ENCODE assay signal across 8 cellular contexts in genomic region chr6:41200296-41200900, GRCh38. TPM values are rescaled to one million over a fixed set of nuclear protein-coding genes. Genes with fewer than 3 reads are reported as not detected.
A peak's percentile ranks its signal among the peaks of the same experiment; 100 is the strongest.
DNase-seq lines count a peak whose midpoint lies in the region; ATAC-seq and TF ChIP-seq lines count a peak whose summit lies in the region.

No MANE protein-coding gene starts in this region.

- in situ Hi-C loops in IMR-90 (cut with MboI; ENCODE audit: low sequenced_read_pairs): no loop called here

- peak overlapping the region; percentile 80 for H3K4me3 Mint-ChIP-seq in activated CD4-positive, alpha-beta T cell treated with anti-CD3 and anti-CD28 coated beads, Interleukin-2, amount 10 ng/mL, durations not matched to agents 24 days and 14 days

- no peak overlapping the region for H4K8ac ChIP-seq in IMR-90 (ENCODE audit: low read depth in 2 of 2, low read length in 2 of 2)

- TF ChIP-seq RAD21 in IMR-90 (IDR thresholded peaks at IDR 0.05; ENCODE audit: low read length): no peak

- TF ChIP-seq POLR2A in IMR-90 (IDR thresholded peaks at IDR 0.05; ENCODE audit: low read depth, low read length): no peak

- TF ChIP-seq CTCF in GM12865 (IDR thresholded peaks at IDR 0.05; ENCODE audit: insufficient read depth, low read depth, low read length, missing control alignments) (no peak), IMR-90 (conservative IDR thresholded peaks at IDR 0.05; ENCODE audit: low read depth, low read length) (no peak), smooth muscle cell (IDR thresholded peaks at IDR 0.05; ENCODE audit: borderline replicate concordance, insufficient read depth, poor library complexity, severe bottlenecking) (no peak), WERI-Rb-1 (IDR thresholded peaks at IDR 0.05; ENCODE audit: low read depth, low read length) (no peak)

- H3K27ac Mint-ChIP-seq in activated CD4-positive, alpha-beta T cell treated with anti-CD3 and anti-CD28 coated beads, Interleukin-2, amount 10 ng/mL, durations not matched to agents 24 days and 14 days: peak overlapping the region; percentile 94

- DNase-seq in GM12865 (ENCODE audit: low read depth) (peak; percentile 82), IMR-90 (no peak), smooth muscle cell (lab: John Stamatoyannopoulos, UW; ENCODE audit: unreplicated experiment) (no peak), retina (no peak), WERI-Rb-1 (no peak)
- peak; percentile 92 for DNase-seq in activated CD4-positive, alpha-beta T cell treated with anti-CD3 and anti-CD28 coated beads, Interleukin-2, amount 10 ng/mL, durations not matched to agents 24 days and 14 days

- H3K4me1 ChIP-seq in IMR-90 (ENCODE audit: control insufficient read depth, insufficient read depth, low read length) (no peaks in the 10 kb centered on the region), esophagus (ENCODE audit: control insufficient read depth in 2 of 2, insufficient read depth in 2 of 2, low read length in 1 of 2) (peaks cover 0 to 3% of the 10 kb centered on the region in 2 donors), smooth muscle cell (ENCODE audit: low read depth) (peaks cover 3% of the 10 kb centered on the region)

- no peak overlapping the region for H2BK20ac ChIP-seq in IMR-90 (ENCODE audit: low read depth, low read length)

- CTCF ChIA-PET in IMR-90 (lab: Yijun Ruan, JAX): interaction anchor here (0.5 kb wide), 1 partner anchor 392 kb away, joined by 6 read pairs; no protein-coding TSS in a partner anchor

- H2BK15ac ChIP-seq in IMR-90 (ENCODE audit: low read depth, low read length): no peak overlapping the region

- no peak overlapping the region for H3K9ac ChIP-seq in IMR-90 (ENCODE audit: low read depth, low read length)
- no peak overlapping the region for H3K9ac ChIP-seq in smooth muscle cell (ENCODE audit: low read depth)

- H3K14ac ChIP-seq in IMR-90 (replicated peaks; ENCODE audit: low read depth, low read length): no peak overlapping the region

- H4K91ac ChIP-seq in IMR-90 (ENCODE audit: insufficient read depth, low read depth, low read length): no peak overlapping the region

- no peak overlapping the region for H3K27ac ChIP-seq in IMR-90 (ENCODE audit: insufficient read depth, low read length)
- H3K27ac ChIP-seq in esophagus (ENCODE audit: low read depth in 2 of 2, low read length in 1 of 2): peak overlapping the region; percentile 14 to 34
- H3K27ac ChIP-seq in smooth muscle cell (ENCODE audit: low read depth): peak overlapping the region; percentile 43
- H3K27ac ChIP-seq in WERI-Rb-1: no peak overlapping the region

- H2AFZ ChIP-seq in IMR-90 (replicated peaks; ENCODE audit: low read length, poor library complexity) (no peak overlapping the region), smooth muscle cell (ENCODE audit: low read depth) (peak overlapping the region; percentile 3)

- H3K79me1 ChIP-seq in IMR-90 (ENCODE audit: low read depth in 1 of 2, low read length in 2 of 2): no peaks in the 10 kb centered on the region

- intact Hi-C loops in IMR-90 (cut with micrococcal nuclease): no loop called here
- intact Hi-C loops in activated CD4-positive, alpha-beta T cell treated with anti-CD3 and anti-CD28 coated beads, Interleukin-2, amount 10 ng/mL, durations not matched to agents 24 days and 14 days (cut with micrococcal nuclease): loop anchor here (1.0 to 5.0 kb wide), 2 partner anchors 117 to 128 kb away; partner anchors contain the start of genes NFYA and OARD1

- no peak overlapping the region for H3K56ac ChIP-seq in IMR-90 (ENCODE audit: extremely low read depth, insufficient read depth, low read length)

- H3K4me1 Mint-ChIP-seq in activated CD4-positive, alpha-beta T cell treated with anti-CD3 and anti-CD28 coated beads, Interleukin-2, amount 10 ng/mL, durations not matched to agents 24 days and 14 days: peaks cover 51% of the 10 kb centered on the region

- peaks cover 2% of the 10 kb centered on the region for H3K27me3 Mint-ChIP-seq in activated CD4-positive, alpha-beta T cell treated with anti-CD3 and anti-CD28 coated beads, Interleukin-2, amount 10 ng/mL, durations not matched to agents 24 days and 14 days

- no peak overlapping the region for H3K23ac ChIP-seq in IMR-90 (ENCODE audit: low read depth, low read length)

- H3K4me2 ChIP-seq in IMR-90 (ENCODE audit: low read depth, low read length) (no peak overlapping the region), smooth muscle cell (peak overlapping the region; percentile 19)

- peaks cover 5% of the 10 kb centered on the region for H3K9me3 Mint-ChIP-seq in activated CD4-positive, alpha-beta T cell treated with anti-CD3 and anti-CD28 coated beads, Interleukin-2, amount 10 ng/mL, durations not matched to agents 24 days and 14 days

- H2AK9ac ChIP-seq in IMR-90 (replicated peaks; ENCODE audit: low read depth, low read length, poor library complexity): no peak overlapping the region

- ATAC-seq in IMR-90 (ENCODE audit: low read depth): no peak; the same call in 1 of the 2 replicates
- no peak for ATAC-seq in GM21367 (IDR thresholded peaks at IDR 0.05; ENCODE audit: unreplicated experiment)

- dilution Hi-C loops in IMR-90 (cut with HindIII; ENCODE audit: low sequenced_read_pairs, unreplicated experiment): no loop called here

- no peak overlapping the region for H3K18ac ChIP-seq in IMR-90 (ENCODE audit: low read depth, low read length)

- H4K5ac ChIP-seq in IMR-90 (ENCODE audit: low read depth, low read length): no peak overlapping the region

- no TSS peak for BruUV-seq in IMR-90 (replicated peaks; lab: Mats Ljungman, UMichigan)

- POLR2A ChIA-PET in IMR-90 (lab: Charles Lee; ENCODE audit: unreplicated experiment): no interaction called here

- WGBS in IMR-90 (ENCODE audit: extremely low coverage in 2 of 2, insufficient read length in 1 of 2), 2 experiments: no CpG with 5 or more reads among the region's 2 CpGs
- WGBS in esophagus, 2 donors: 76 to 77% methylated on average over 2 of the region's 2 CpGs
- 42% methylated on average over 2 of the region's 2 CpGs for WGBS in smooth muscle cell (ENCODE audit: low lambda C conversion rate)

- no peak overlapping the region for H3K4ac ChIP-seq in IMR-90 (ENCODE audit: low read depth, low read length)

- H3F3A ChIP-seq in smooth muscle cell (ENCODE audit: low read depth): no peaks in the 10 kb centered on the region

- H3K27me3 ChIP-seq in IMR-90 (ENCODE audit: control insufficient read depth, insufficient read depth, low read length) (peaks cover 6% of the 10 kb centered on the region; the same call in 1 of the 2 replicates), esophagus (ENCODE audit: control insufficient read depth in 1 of 2, insufficient read depth in 2 of 2, low read length in 2 of 2) (no peaks in the 10 kb centered on the region), smooth muscle cell (ENCODE audit: low read depth) (peaks cover 21% of the 10 kb centered on the region), WERI-Rb-1 (ENCODE audit: insufficient read depth, low read depth, severe bottlenecking) (peaks cover 12% of the 10 kb centered on the region)

- H3K9me3 ChIP-seq in IMR-90 (ENCODE audit: control insufficient read depth, insufficient read depth, low read length): no peaks in the 10 kb centered on the region
- peaks cover 0 to 4% of the 10 kb centered on the region in 2 donors for H3K9me3 ChIP-seq in esophagus (ENCODE audit: control insufficient read depth in 2 of 2, insufficient read depth in 1 of 2, low read depth in 1 of 2, low read length in 1 of 2)
- H3K9me3 ChIP-seq in smooth muscle cell (replicated peaks; ENCODE audit: low read depth): no peaks in the 10 kb centered on the region
- H3K9me3 ChIP-seq in WERI-Rb-1 (ENCODE audit: severe bottlenecking): peaks cover 3% of the 10 kb centered on the region

- H2BK5ac ChIP-seq in IMR-90 (ENCODE audit: low read depth, low read length, poor library complexity, severe bottlenecking): no peak overlapping the region

- no peaks in the 10 kb centered on the region for H3K79me2 ChIP-seq in smooth muscle cell (ENCODE audit: low read depth)

- no peaks in the 10 kb centered on the region for H3K9me1 ChIP-seq in IMR-90 (ENCODE audit: insufficient read depth, low read length)

- H3K36me3 ChIP-seq in IMR-90 (ENCODE audit: control insufficient read depth, insufficient read depth, low read length) (no peaks in the 10 kb centered on the region), esophagus (ENCODE audit: control insufficient read depth in 2 of 2, insufficient read depth in 2 of 2, low read length in 1 of 2) (no peaks in the 10 kb centered on the region), smooth muscle cell (ENCODE audit: low read depth) (no peaks in the 10 kb centered on the region), WERI-Rb-1 (no peaks in the 10 kb centered on the region)

- H4K20me1 ChIP-seq in IMR-90 (ENCODE audit: insufficient read depth, low read length): no peaks in the 10 kb centered on the region
- no peaks in the 10 kb centered on the region for H4K20me1 ChIP-seq in smooth muscle cell (ENCODE audit: low read depth)

- H3K36me3 Mint-ChIP-seq in activated CD4-positive, alpha-beta T cell treated with anti-CD3 and anti-CD28 coated beads, Interleukin-2, amount 10 ng/mL, durations not matched to agents 24 days and 14 days (ENCODE audit: low read depth): peaks cover 21% of the 10 kb centered on the region

- H2BK120ac ChIP-seq in IMR-90 (ENCODE audit: low read depth, low read length): no peak overlapping the region

- no peak overlapping the region for H2AK5ac ChIP-seq in IMR-90 (ENCODE audit: low read depth, low read length)

- peak overlapping the region; percentile 58 for H3K4me3 ChIP-seq in GM12865 (ENCODE audit: low read depth, low read length)
- no peak overlapping the region for H3K4me3 ChIP-seq in IMR-90 (ENCODE audit: insufficient read depth, low read depth, low read length)
- H3K4me3 ChIP-seq in esophagus (ENCODE audit: low read depth in 1 of 2, low read length in 2 of 2): no peak overlapping the region
- no peak overlapping the region for H3K4me3 ChIP-seq in smooth muscle cell
- no peak overlapping the region for H3K4me3 ChIP-seq in WERI-Rb-1 (ENCODE audit: low read depth, low read length)

RNA-seq across cellular contexts. Expression of gene TREML2, which starts 0.6 kb away (rescaled TPM):
- total RNA-seq in IMR-90 (2012; rRNA removed): not detected in 2 replicates
- not detected in 2 replicates for polyA plus RNA-seq in IMR-90 (2012; rRNA removed)
- polyA plus RNA-seq in IMR-90 (2012; cell fraction: cytosol; rRNA removed): not detected in 2 replicates
- not detected in 2 replicates for polyA plus RNA-seq in IMR-90 (2012; cell fraction: nucleus; rRNA removed; ENCODE audit: low replicate concordance)
- 3.5 TPM in 2 replicates for total RNA-seq in activated CD4-positive, alpha-beta T cell treated with anti-CD3 and anti-CD28 coated beads, Interleukin-2, amount 10 ng/mL, durations not matched to agents 24 days and 14 days
- under 1 TPM in 1 of 2 donors, not detected in 1; 0.01 TPM for polyA plus RNA-seq in esophagus
- total RNA-seq in smooth muscle cell: not detected in 2 replicates
- not detected in 2 replicates for polyA plus RNA-seq in smooth muscle cell

RNA-seq across cellular contexts. Expression of gene TREML4, which starts 27.8 kb away (rescaled TPM):
- total RNA-seq in IMR-90 (2012; rRNA removed): not detected in 2 replicates
- polyA plus RNA-seq in IMR-90 (2012; rRNA removed): not detected in 2 replicates
- polyA plus RNA-seq in IMR-90 (2012; cell fraction: cytosol; rRNA removed): not detected in 2 replicates
- polyA plus RNA-seq in IMR-90 (2012; cell fraction: nucleus; rRNA removed; ENCODE audit: low replicate concordance): not detected in 2 replicates
- not detected in 2 replicates for total RNA-seq in activated CD4-positive, alpha-beta T cell treated with anti-CD3 and anti-CD28 coated beads, Interleukin-2, amount 10 ng/mL, durations not matched to agents 24 days and 14 days
- polyA plus RNA-seq in esophagus: not detected
- not detected in 2 replicates for total RNA-seq in smooth muscle cell
- not detected in 2 replicates for polyA plus RNA-seq in smooth muscle cell

RNA-seq across cellular contexts. Expression of gene TREM2, which starts 37.5 kb away (rescaled TPM):
- total RNA-seq in IMR-90 (2012; rRNA removed): not detected in 2 replicates
- polyA plus RNA-seq in IMR-90 (2012; rRNA removed): not detected in 2 replicates
- not detected in 2 replicates for polyA plus RNA-seq in IMR-90 (2012; cell fraction: cytosol; rRNA removed)
- not detected in 2 replicates for polyA plus RNA-seq in IMR-90 (2012; cell fraction: nucleus; rRNA removed; ENCODE audit: low replicate concordance)
- total RNA-seq in activated CD4-positive, alpha-beta T cell treated with anti-CD3 and anti-CD28 coated beads, Interleukin-2, amount 10 ng/mL, durations not matched to agents 24 days and 14 days: not detected in 2 replicates
- under 1 TPM; 0.49 to 0.84 TPM for polyA plus RNA-seq in esophagus
- total RNA-seq in smooth muscle cell: not detected in 2 replicates
- 0.24 TPM in 1 of 2 replicates, not detected in the other for polyA plus RNA-seq in smooth muscle cell

RNA-seq across cellular contexts. Expression of gene TREML1, which starts 46.3 kb away (rescaled TPM):
- total RNA-seq in IMR-90 (2012; rRNA removed) (not detected in 2 replicates), smooth muscle cell (not detected in 2 replicates)
- polyA plus RNA-seq in IMR-90 (2012; rRNA removed) (not detected in 2 replicates), esophagus (under 1 TPM; 0.06 to 0.07 TPM), smooth muscle cell (not detected in 2 replicates)
- not detected in 2 replicates for polyA plus RNA-seq in IMR-90 (2012; cell fraction: cytosol; rRNA removed)
- polyA plus RNA-seq in IMR-90 (2012; cell fraction: nucleus; rRNA removed; ENCODE audit: low replicate concordance): not detected in 2 replicates
- not detected in 2 replicates for total RNA-seq in activated CD4-positive, alpha-beta T cell treated with anti-CD3 and anti-CD28 coated beads, Interleukin-2, amount 10 ng/mL, durations not matched to agents 24 days and 14 days

Comparison
In these comparisons a context has a peak if more than half of its experiments do, and no peak if none do; other contexts are left out.
1. DNase-seq: peak in GM12865 (single experiment) and activated CD4-positive, alpha-beta T cell treated with anti-CD3 and anti-CD28 coated beads, Interleukin-2, amount 10 ng/mL, durations not matched to agents 24 days and 14 days (single experiment); none in IMR-90 (single experiment), smooth muscle cell (single experiment), retina (single experiment) and WERI-Rb-1 (single experiment).
2. H3K27ac ChIP-seq: peak in esophagus (2 of 2) and smooth muscle cell (single experiment); none in IMR-90 (single experiment) and WERI-Rb-1 (single experiment).